ENCODE assay signal across 8 cellular contexts in genomic region chr5:139294372-139295165, GRCh38. TPM values are rescaled to one million over a fixed set of nuclear protein-coding genes. Genes with fewer than 3 reads are reported as not detected.
A peak's percentile ranks its signal among the peaks of the same experiment; 100 is the strongest.
DNase-seq lines count a peak whose midpoint lies in the region; ATAC-seq and TF ChIP-seq lines count a peak whose summit lies in the region.

No MANE protein-coding gene starts in this region.

- H3K4me1 Mint-ChIP-seq in activated naive CD8-positive, alpha-beta T cell treated with anti-CD3 and anti-CD28 coated beads, Interleukin-2, amount 10 ng/mL, durations not matched to agents 7 days and 5 days, result peaks cover 40% of the 10 kb centered on the region
- peaks cover 44% of the 10 kb centered on the region for H3K4me1 Mint-ChIP-seq in osteocyte (ENCODE audit: unreplicated experiment)

- peak overlapping the region; percentile 99 for H3K27ac ChIP-seq in upper lobe of right lung

- intact Hi-C loops in head of caudate nucleus (cut with DNase I), result loop anchor here (2.0 kb wide), 1 partner anchor 48 kb away; no protein-coding TSS in a partner anchor
- intact Hi-C loops in upper lobe of right lung (cut with DNase I), result no loop called here

- peak; percentile 47 for DNase-seq in DMS79 treated with DMSO at 0.1 percent for 48 hours (lab: John Stamatoyannopoulos, UW)
- peak; percentile 29 for DNase-seq in HuH-7.5 (ENCODE audit: low spot score)
- peak; percentile 66 to 86 for DNase-seq in SHP77 (lab: John Stamatoyannopoulos, UW)
- DNase-seq in activated naive CD8-positive, alpha-beta T cell treated with anti-CD3 and anti-CD28 coated beads, Interleukin-2, amount 10 ng/mL, durations not matched to agents 7 days and 5 days, result peak; percentile 69
- peak; percentile 41 to 91 (median 77) for DNase-seq in head of caudate nucleus
- DNase-seq in osteocyte (ENCODE audit: extremely low spot score, unreplicated experiment), result peak; percentile 92
- DNase-seq in upper lobe of right lung, result peak; percentile 85

- peak overlapping the region; percentile 75 for H3K4me3 ChIP-seq in upper lobe of right lung

- POLR2A ChIA-PET in activated naive CD8-positive, alpha-beta T cell treated with anti-CD3 and anti-CD28 coated beads, Interleukin-2, amount 10 ng/mL, durations not matched to agents 7 days and 5 days (lab: Charles Lee), result interaction anchor here (0.5 to 2.5 kb wide), 21 partner anchors 11 to 830 kb away, joined by 3 to 52 read pairs (median 4); partner anchors contain the start of genes EGR1, MZB1, PAIP2 and PROB1

- peaks cover 14% of the 10 kb centered on the region for H3K36me3 Mint-ChIP-seq in activated naive CD8-positive, alpha-beta T cell treated with anti-CD3 and anti-CD28 coated beads, Interleukin-2, amount 10 ng/mL, durations not matched to agents 7 days and 5 days
- no peaks in the 10 kb centered on the region for H3K36me3 Mint-ChIP-seq in osteocyte (ENCODE audit: unreplicated experiment)

- peaks cover 43% of the 10 kb centered on the region for H3K4me1 ChIP-seq in upper lobe of right lung

- no peaks in the 10 kb centered on the region for H3K9me3 Mint-ChIP-seq in activated naive CD8-positive, alpha-beta T cell treated with anti-CD3 and anti-CD28 coated beads, Interleukin-2, amount 10 ng/mL, durations not matched to agents 7 days and 5 days
- H3K9me3 Mint-ChIP-seq in osteocyte (ENCODE audit: unreplicated experiment), result no peaks in the 10 kb centered on the region

- no peaks in the 10 kb centered on the region for H3K27me3 ChIP-seq in upper lobe of right lung

- H3K36me3 ChIP-seq in upper lobe of right lung, result no peaks in the 10 kb centered on the region

- ATAC-seq in GM21423 (IDR thresholded peaks at IDR 0.05; ENCODE audit: unreplicated experiment), result peak; percentile 28
- ATAC-seq in activated naive CD8-positive, alpha-beta T cell treated with anti-CD3 and anti-CD28 coated beads, Interleukin-2, amount 10 ng/mL, durations not matched to agents 7 days and 5 days (ENCODE audit: low read depth), result peak; percentile 9
- peak; percentile 55 for ATAC-seq in upper lobe of right lung

- H3K4me3 Mint-ChIP-seq in activated naive CD8-positive, alpha-beta T cell treated with anti-CD3 and anti-CD28 coated beads, Interleukin-2, amount 10 ng/mL, durations not matched to agents 7 days and 5 days, result peak overlapping the region; percentile 94
- H3K4me3 Mint-ChIP-seq in osteocyte (ENCODE audit: unreplicated experiment), result peak overlapping the region; percentile 97

- peak; percentile 51 for TF ChIP-seq CTCF in osteocyte (IDR thresholded peaks at IDR 0.05)
- TF ChIP-seq CTCF in upper lobe of right lung (IDR thresholded peaks at IDR 0.05), result no peak

- no peaks in the 10 kb centered on the region for H3K9me3 ChIP-seq in upper lobe of right lung

- peak overlapping the region; percentile 96 for H3K27ac Mint-ChIP-seq in activated naive CD8-positive, alpha-beta T cell treated with anti-CD3 and anti-CD28 coated beads, Interleukin-2, amount 10 ng/mL, durations not matched to agents 7 days and 5 days
- peak overlapping the region; percentile 99 for H3K27ac Mint-ChIP-seq in osteocyte (ENCODE audit: unreplicated experiment)

- H3K27me3 Mint-ChIP-seq in activated naive CD8-positive, alpha-beta T cell treated with anti-CD3 and anti-CD28 coated beads, Interleukin-2, amount 10 ng/mL, durations not matched to agents 7 days and 5 days, result no peaks in the 10 kb centered on the region
- no peaks in the 10 kb centered on the region for H3K27me3 Mint-ChIP-seq in osteocyte (ENCODE audit: unreplicated experiment)

RNA-seq across cellular contexts. Expression of gene MATR3, which starts 1.0 kb away (rescaled TPM):
- 100 to 1,000 TPM; 174 to 183 TPM for total RNA-seq in activated naive CD8-positive, alpha-beta T cell treated with anti-CD3 and anti-CD28 coated beads, Interleukin-2, amount 10 ng/mL, durations not matched to agents 7 days and 5 days
- total RNA-seq in osteocyte (216 and 218 TPM in 2 replicates), upper lobe of right lung (197 TPM)

RNA-seq across cellular contexts. Expression of gene PAIP2, which starts 47.1 kb away (rescaled TPM):
- 100 to 1,000 TPM; 108 to 118 TPM for total RNA-seq in activated naive CD8-positive, alpha-beta T cell treated with anti-CD3 and anti-CD28 coated beads, Interleukin-2, amount 10 ng/mL, durations not matched to agents 7 days and 5 days
- total RNA-seq in osteocyte (66.7 and 71.8 TPM in 2 replicates), upper lobe of right lung (70.0 TPM)

Comparison
In these comparisons a context has a peak if more than half of its experiments do, and no peak if none do; other contexts are left out.
1. Peak in every context shown above with its lines: DNase-seq, ATAC-seq, H3K4me3 ChIP-seq and H3K27ac ChIP-seq.
2. DNase-seq: peak in every context shown above with its lines; median percentile 92 in osteocyte; 85 in upper lobe of right lung; 77 in head of caudate nucleus; 76 in SHP77; 69 in activated naive CD8-positive, alpha-beta T cell treated with anti-CD3 and anti-CD28 coated beads, Interleukin-2, amount 10 ng/mL, durations not matched to agents 7 days and 5 days; 47 in DMS79 treated with DMSO at 0.1 percent for 48 hours; 29 in HuH-7.5.